11 cellular contexts compared by ENCODE assay signal in genomic region chr14:63672417-63673180, GRCh38. TPM values are rescaled to one million over a fixed set of nuclear protein-coding genes. Genes with fewer than 3 reads are reported as not detected.
A peak's percentile ranks its signal among the peaks of the same experiment; 100 is the strongest.
DNase-seq lines count a peak whose midpoint lies in the region; ATAC-seq and TF ChIP-seq lines count a peak whose summit lies in the region.
"Had no signal": no experiment of that assay in that cellular context is flagged by ENCODE, and none has a peak within 500 bp of the region (broad histone marks: within the 10 kb centered on the region; RNA-seq: fewer than 3 reads in every experiment).

No MANE protein-coding gene starts in this region.

- peaks cover 24% of the 10 kb centered on the region for H3K4me1 Mint-ChIP-seq in HFFc6 (ENCODE audit: low read depth)

- peak; percentile 78 for ATAC-seq in GM19372 (IDR thresholded peaks at IDR 0.05; ENCODE audit: low read depth, unreplicated experiment)
- ATAC-seq in HG03108 (IDR thresholded peaks at IDR 0.05; ENCODE audit: unreplicated experiment) = peak; percentile 78

- peaks cover 17% of the 10 kb centered on the region for H3K36me3 Mint-ChIP-seq in HFFc6 (ENCODE audit: low read depth)

- no peak for TF ChIP-seq CTCF in AG09319 (IDR thresholded peaks at IDR 0.05; ENCODE audit: low read depth, low read length)
- no peak for TF ChIP-seq CTCF in HFFc6 (IDR thresholded peaks at IDR 0.05)

- no peaks in the 10 kb centered on the region for H3K9me3 Mint-ChIP-seq in HFFc6

- no peak overlapping the region for H3K4me3 Mint-ChIP-seq in HFFc6

- no peaks in the 10 kb centered on the region; the same call in 1 of the 2 replicates for H3K27me3 Mint-ChIP-seq in HFFc6 (ENCODE audit: insufficient read depth)

- DNase-seq in AG09319 (ENCODE audit: extremely low read depth, low read depth) = peak; percentile 36
- peak; percentile 15 for DNase-seq in astrocyte of the hippocampus (ENCODE audit: low read depth, low spot score)
- no peak for DNase-seq in RKO (ENCODE audit: low spot score)
- DNase-seq in GM03348 (ENCODE audit: low spot score) = no peak
- no peak for DNase-seq in HFFc6
- DNase-seq in cerebellum (ENCODE audit: low spot score) = no peak
- DNase-seq: dorsolateral prefrontal cortex, islet precursor cell, posterior cingulate gyrus had no signal

- no peak overlapping the region for H3K27ac Mint-ChIP-seq in HFFc6

RNA-seq across cellular contexts. Expression of gene WDR89, which starts 30.9 kb away (rescaled TPM):
- 10 to 100 TPM in 1 of 6 experiments, 1 to 10 TPM in 5; 6.8 to 10.4 (median 7.3) TPM for total RNA-seq in HFFc6 (2021; fragmentation: NEBNext Ultra II Directional; extraction: Animal tissue kit (Norgen Biotek cat#: 25700))
- total RNA-seq in cerebellum = 23.5 TPM

RNA-seq across cellular contexts. Expression of gene SGPP1, which starts 55.3 kb away (rescaled TPM):
- total RNA-seq in HFFc6 (2021; fragmentation: NEBNext Ultra II Directional; extraction: Animal tissue kit (Norgen Biotek cat#: 25700)) = 10 to 100 TPM; 20.5 to 25.8 (median 22.7) TPM
- 20.1 TPM for total RNA-seq in cerebellum

Comparison
In these comparisons a context has a peak if more than half of its experiments do, and no peak if none do; other contexts are left out.
1. DNase-seq: peak in AG09319 (single experiment) and astrocyte of the hippocampus (single experiment); none in RKO (single experiment), GM03348 (single experiment), HFFc6 (single experiment) and cerebellum (single experiment).